In the genomic region with DNA sequence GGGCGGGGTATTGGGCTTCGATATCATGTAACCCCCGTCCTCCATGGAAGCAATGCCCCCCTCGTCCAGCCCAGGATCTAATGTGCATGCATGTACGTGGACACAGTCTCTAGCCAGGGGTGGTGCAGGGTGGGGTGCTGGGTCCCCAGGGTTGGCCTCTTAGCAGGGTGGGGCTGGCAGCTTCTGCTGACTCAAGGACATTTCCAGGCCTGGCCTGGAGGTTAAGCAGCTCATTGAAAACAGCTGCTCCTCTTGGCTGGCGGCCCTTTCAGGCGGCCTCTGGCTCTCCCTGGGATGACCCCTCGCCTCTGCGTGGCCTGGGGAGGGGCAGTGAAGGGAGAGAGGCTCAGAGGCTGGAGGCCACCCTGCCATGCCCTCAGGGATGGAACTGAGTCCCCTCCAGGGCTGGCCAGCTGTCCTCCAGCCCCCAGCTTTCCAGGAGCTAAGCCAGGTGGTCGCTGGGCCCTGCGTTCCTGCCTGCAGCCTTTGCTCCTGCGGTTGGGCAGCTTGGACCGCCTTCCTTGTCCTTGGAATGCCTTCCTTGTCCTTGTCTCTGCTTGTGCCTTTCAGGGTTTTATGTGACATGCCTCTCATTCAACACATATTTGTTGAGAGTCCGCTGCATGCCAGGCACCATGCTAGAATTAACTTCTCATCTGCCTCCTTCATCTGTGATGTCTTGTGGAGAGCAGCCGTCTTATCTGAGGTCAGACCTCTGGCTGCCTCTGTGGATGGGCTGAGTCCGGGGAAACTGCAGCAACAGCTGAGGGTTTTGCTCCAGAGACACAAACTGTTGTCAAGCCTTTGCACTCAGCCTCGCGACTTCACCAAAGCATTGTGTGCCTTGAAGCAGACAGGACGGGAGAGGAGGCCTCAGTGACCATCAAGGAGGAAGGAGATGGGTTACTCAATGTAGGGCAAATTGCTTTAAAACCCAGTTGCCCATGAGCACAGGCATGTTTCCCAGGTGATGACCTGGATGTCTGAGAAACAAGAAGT, we compare ENCODE assay signal across 1 cellular context.
A peak's percentile ranks its signal among the peaks of the same experiment; 100 is the strongest.
TF ChIP-seq lines count a peak whose summit lies in the region.

No MANE protein-coding gene starts in this region.

TF ChIP-seq in SK-N-SH, 30 proteins besides CTCF, POLR2A, EP300 and RAD21 (continued from another document):
- peak; percentile 35; the same call in 1 of the 2 replicates for TF ChIP-seq REST (IDR thresholded peaks at IDR 0.05; ENCODE audit: low read depth, low read length)
- TF ChIP-seq PBX3 (IDR thresholded peaks at IDR 0.05): peak; percentile 47
- TF ChIP-seq TCF12 (IDR thresholded peaks at IDR 0.05): peak; percentile 96
- no peak for TF ChIP-seq MAX (IDR thresholded peaks at IDR 0.05; ENCODE audit: low read depth)
- peak; percentile 77 for TF ChIP-seq CHD2 (IDR thresholded peaks at IDR 0.05; ENCODE audit: low read length, partially characterized antibody)
- peak; percentile 68 for TF ChIP-seq RCOR1 (IDR thresholded peaks at IDR 0.05; ENCODE audit: low read length)
- peak; percentile 98 for TF ChIP-seq RXRA (IDR thresholded peaks at IDR 0.05; ENCODE audit: borderline replicate concordance, low read depth)
- no peak for TF ChIP-seq YY1 (IDR thresholded peaks at IDR 0.05; ENCODE audit: low read depth)
- no peak for TF ChIP-seq JUND (IDR thresholded peaks at IDR 0.05)
